8 cellular contexts compared by ENCODE assay signal in the genomic region with DNA sequence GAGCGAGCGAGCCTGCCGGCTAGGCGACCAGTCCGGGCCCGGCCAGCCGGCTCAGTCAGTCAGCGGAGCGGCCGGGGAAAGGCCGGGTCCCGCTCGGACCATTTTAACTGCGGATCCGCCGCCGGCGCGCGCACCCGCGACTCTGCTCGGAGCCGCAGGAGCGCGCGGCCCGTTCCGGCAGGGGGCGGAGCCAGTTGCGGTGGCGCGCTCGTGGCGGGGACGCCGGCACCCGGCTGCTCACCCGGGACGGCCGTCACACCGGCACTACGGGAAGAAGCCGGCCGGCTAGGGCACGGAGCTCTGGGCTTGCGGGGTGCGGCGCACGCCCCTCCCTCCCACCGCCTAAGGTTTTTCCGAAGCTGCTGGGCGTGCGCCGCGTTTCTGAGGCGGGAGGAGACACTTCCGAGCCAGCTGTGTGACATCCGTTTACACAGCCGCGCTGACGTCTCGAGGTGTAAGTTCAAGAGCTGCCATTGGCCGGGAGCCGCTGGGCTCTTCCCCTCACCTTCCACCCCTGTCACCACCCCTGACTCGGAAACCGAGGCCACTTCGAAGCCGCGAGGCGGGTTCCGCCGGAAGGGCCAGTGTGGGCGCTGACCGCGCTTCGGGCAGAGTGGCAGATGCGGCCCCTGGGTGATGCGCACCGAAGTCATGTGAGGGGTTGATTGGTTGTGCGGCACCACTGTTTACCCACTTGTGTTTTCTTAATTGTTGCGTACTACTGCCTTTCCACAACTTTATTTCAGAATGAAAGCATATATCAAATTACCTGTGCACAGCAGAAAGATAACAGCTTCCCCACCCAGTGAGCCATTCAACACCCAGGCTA. TPM values are rescaled to one million over a fixed set of nuclear protein-coding genes. Genes with fewer than 3 reads are reported as not detected.
DNase-seq lines count a peak whose midpoint lies in the region; ATAC-seq, FAIRE-seq and TF ChIP-seq lines count a peak whose summit lies in the region.

FBXL17 (minus strand) TSS at position 144 of the 829 bp plus-strand sequence.

- no peaks in the 10 kb centered on the region for H3K4me1 ChIP-seq in iPS DF 6.9 (ENCODE audit: control insufficient read depth, insufficient read depth, low read length)

- DNase-seq in NCI-H1417 (lab: John Stamatoyannopoulos, UW): peak; percentile 90 to 95 (median 91)
- DNase-seq in NCI-H1417 treated with DMSO at 0.1 percent for 48 hours (lab: John Stamatoyannopoulos, UW): no peak
- peak; percentile 74 for DNase-seq in NCI-H2107 treated with DMSO at 0.1 percent for 48 hours (lab: John Stamatoyannopoulos, UW; ENCODE audit: unreplicated experiment)
- peak; percentile 87 for DNase-seq in iPS DF 6.9 (ENCODE audit: low read depth, low spot score)
- peak; percentile 66 for DNase-seq in skeletal muscle cell (ENCODE audit: low read depth)

- H3K4me3 ChIP-seq in iPS DF 6.9 (ENCODE audit: low read length): peak within 1 kb of the TSS; percentile 66
- H3K4me3 ChIP-seq in skeletal muscle cell (ENCODE audit: low read depth, low read length): peak within 1 kb of the TSS; percentile 77

- H3K36me3 Mint-ChIP-seq in brain: peaks cover 14% of the 10 kb centered on the region

- no peaks in the 10 kb centered on the region; the same call in 1 of the 2 replicates for H3K36me3 ChIP-seq in iPS DF 6.9 (ENCODE audit: control insufficient read depth, insufficient read depth, low read length)

- no CpG with 5 or more reads among the region's 82 CpGs for WGBS in iPS DF 6.9 (ENCODE audit: insufficient coverage, insufficient read length)

- peak; percentile 38 for FAIRE-seq in TTC549 (lab: Jason Lieb, UNC)

- H3K9me3 Mint-ChIP-seq in brain: peaks cover 8 to 13% (median 10%) of the 10 kb centered on the region in 5 experiments

- no peaks in the 10 kb centered on the region for H3K9me3 ChIP-seq in iPS DF 6.9 (ENCODE audit: control insufficient read depth, insufficient read depth, low read length)

- H3K27ac ChIP-seq in iPS DF 6.9 (ENCODE audit: low read length): no peak within 1 kb of the TSS

- peaks cover 48% of the 10 kb centered on the region for H3K4me1 Mint-ChIP-seq in brain

- no peak for TF ChIP-seq CTCF in brain (conservative IDR thresholded peaks at IDR 0.05)

- peak; percentile 76 for ATAC-seq in HG03045 (IDR thresholded peaks at IDR 0.05; ENCODE audit: unreplicated experiment)

- H3K27ac Mint-ChIP-seq in brain: peak within 1 kb of the TSS; percentile 67 to 97 (median 94)

- no peaks in the 10 kb centered on the region for H3K27me3 ChIP-seq in iPS DF 6.9 (ENCODE audit: control insufficient read depth, insufficient read depth, low read length)

- peaks cover 7% of the 10 kb centered on the region for H3K27me3 Mint-ChIP-seq in brain

- peak within 1 kb of the TSS; percentile 78 to 92 (median 85) for H3K4me3 Mint-ChIP-seq in brain

RNA-seq across cellular contexts. Expression of gene FBXL17, which starts in this region (rescaled TPM):
- 10.2 TPM for polyA plus RNA-seq in brain (ENCODE audit: insufficient read depth, low read depth, low replicate concordance)
